Comparison of ENCODE assay signal across 20 cellular contexts in genomic region chr6:83403191-83403590, GRCh38. TPM values are rescaled to one million over a fixed set of nuclear protein-coding genes. Genes with fewer than 3 reads are reported as not detected.
A peak's percentile ranks its signal among the peaks of the same experiment; 100 is the strongest.
DNase-seq lines count a peak whose midpoint lies in the region; ATAC-seq and TF ChIP-seq lines count a peak whose summit lies in the region.
"Had no signal": no experiment of that assay in that cellular context is flagged by ENCODE, and none has a peak within 500 bp of the region (broad histone marks: within the 10 kb centered on the region; RNA-seq: fewer than 3 reads in every experiment).

No MANE protein-coding gene starts in this region.

- H3K9ac ChIP-seq in parathyroid adenoma (no peak overlapping the region), PC-3 (ENCODE audit: low read length) (no peak overlapping the region)
- H3K9ac ChIP-seq: BLaER1 treated with 17β-estradiol and CSF1 and Interleukin-3, amounts not matched to agents 10 nM and 100 nM had no signal

- H2AFZ ChIP-seq in parathyroid adenoma (peak overlapping the region; percentile 0), PC-3 (ENCODE audit: low read length) (no peak overlapping the region)

- no peaks in the 10 kb centered on the region for H3K9me3 ChIP-seq in parathyroid adenoma (ENCODE audit: control insufficient read depth, low read length)
- H3K9me3 ChIP-seq in PC-3 (ENCODE audit: low read length): no peaks in the 10 kb centered on the region
- H3K9me3 ChIP-seq: BLaER1 treated with 17β-estradiol and CSF1 and Interleukin-3, amounts not matched to agents 10 nM and 100 nM had no signal

- H3K4me1 Mint-ChIP-seq in Calu3 (ENCODE audit: low read depth, unreplicated experiment): peaks cover 18% of the 10 kb centered on the region
- H3K4me1 Mint-ChIP-seq: B cell had no signal

- POLR2A ChIA-PET in PC-3 (lab: Charles Lee; ENCODE audit: unreplicated experiment): no interaction called here

- H3K79me2 ChIP-seq in parathyroid adenoma (peaks cover 15% of the 10 kb centered on the region), PC-3 (ENCODE audit: low read length) (no peaks in the 10 kb centered on the region)

- H3K36me3 ChIP-seq in parathyroid adenoma (ENCODE audit: control insufficient read depth, insufficient read depth, low read length) (no peaks in the 10 kb centered on the region), PC-3 (ENCODE audit: low read depth, low read length) (peaks cover 26% of the 10 kb centered on the region; the same call in 1 of the 2 replicates)
- H3K36me3 ChIP-seq: BLaER1 treated with 17β-estradiol and CSF1 and Interleukin-3, amounts not matched to agents 10 nM and 100 nM had no signal

- H3K4me3 ChIP-seq in choroid plexus epithelial cell (ENCODE audit: low read depth, low read length) (no peak overlapping the region), parathyroid adenoma (ENCODE audit: low read depth, low read length) (no peak overlapping the region), PC-3 (ENCODE audit: low read length) (no peak overlapping the region)
- H3K4me3 ChIP-seq: BLaER1 treated with 17β-estradiol and CSF1 and Interleukin-3, amounts not matched to agents 10 nM and 100 nM had no signal

- no peaks in the 10 kb centered on the region for H3K27me3 Mint-ChIP-seq in Calu3 (ENCODE audit: unreplicated experiment)
- H3K27me3 Mint-ChIP-seq: B cell had no signal

- H3K4me2 ChIP-seq in parathyroid adenoma (ENCODE audit: low read length): no peak overlapping the region
- no peak overlapping the region for H3K4me2 ChIP-seq in PC-3 (ENCODE audit: low read length)
- H3K4me2 ChIP-seq: BLaER1 treated with 17β-estradiol and CSF1 and Interleukin-3, amounts not matched to agents 10 nM and 100 nM had no signal

- H4K20me1 ChIP-seq in PC-3 (ENCODE audit: low read length): no peaks in the 10 kb centered on the region
- H4K20me1 ChIP-seq: BLaER1 treated with 17β-estradiol and CSF1 and Interleukin-3, amounts not matched to agents 10 nM and 100 nM had no signal

- no peaks in the 10 kb centered on the region for H3F3A ChIP-seq in PC-3 (ENCODE audit: low read length, unreplicated experiment)

- H3K27ac ChIP-seq in parathyroid adenoma (peak overlapping the region; percentile 71), PC-3 (ENCODE audit: low read length) (no peak overlapping the region)
- H3K27ac ChIP-seq: BLaER1 treated with 17β-estradiol and CSF1 and Interleukin-3, amounts not matched to agents 10 nM and 100 nM had no signal

- no peaks in the 10 kb centered on the region for H3K9me2 ChIP-seq in PC-3 (replicated peaks; ENCODE audit: low read length)

- no peaks in the 10 kb centered on the region for H3K36me3 Mint-ChIP-seq in Calu3 (ENCODE audit: insufficient read depth, unreplicated experiment)
- H3K36me3 Mint-ChIP-seq: CD8-positive, alpha-beta T cell had no signal

- H3K27me3 ChIP-seq in parathyroid adenoma (ENCODE audit: control insufficient read depth, insufficient read depth, low read length) (no peaks in the 10 kb centered on the region), PC-3 (ENCODE audit: low read length) (no peaks in the 10 kb centered on the region)
- H3K27me3 ChIP-seq: BLaER1 treated with 17β-estradiol and CSF1 and Interleukin-3, amounts not matched to agents 10 nM and 100 nM had no signal

- no peak overlapping the region for H3K4me3 Mint-ChIP-seq in Calu3 (ENCODE audit: low read depth, unreplicated experiment)
- H3K4me3 Mint-ChIP-seq: B cell; CD8-positive, alpha-beta T cell; HFFc6 had no signal

- intact Hi-C loops in Calu3 (cut with micrococcal nuclease; ENCODE audit: unreplicated experiment) (no loop called here), posterior cingulate gyrus (cut with DNase I) (no loop called here), PC-3 (cut with micrococcal nuclease) (no loop called here)

- H3K27ac Mint-ChIP-seq in Calu3 (ENCODE audit: unreplicated experiment): peak overlapping the region; percentile 41
- H3K27ac Mint-ChIP-seq: B cell; CD8-positive, alpha-beta T cell had no signal

- CTCF ChIA-PET in Calu3 (lab: Charles Lee) (no interaction called here), PC-3 (lab: Charles Lee) (no interaction called here)

- ATAC-seq in PC-3: no peak
- ATAC-seq: CD8-positive, alpha-beta T cell; HCT116 had no signal

- H3K4me1 ChIP-seq in parathyroid adenoma (peaks cover 23% of the 10 kb centered on the region), PC-3 (ENCODE audit: insufficient read depth, low read length) (no peaks in the 10 kb centered on the region)
- H3K4me1 ChIP-seq: BLaER1 treated with 17β-estradiol and CSF1 and Interleukin-3, amounts not matched to agents 10 nM and 100 nM had no signal

- BruUV-seq in Calu3 (replicated peaks; lab: Mats Ljungman, UMichigan): no TSS peak
- BruUV-seq in PC-3 (replicated peaks; lab: Mats Ljungman, UMichigan): no TSS peak

- H3K9me3 Mint-ChIP-seq in Calu3 (ENCODE audit: low read depth, unreplicated experiment): peaks cover 7% of the 10 kb centered on the region
- H3K9me3 Mint-ChIP-seq: HFFc6 had no signal

- DNase-seq in Calu3 (peak; percentile 15), ELR (ENCODE audit: low read depth) (peak; percentile 25), choroid plexus epithelial cell (ENCODE audit: low read depth) (peak; percentile 23), NCI-H510A (lab: John Stamatoyannopoulos, UW) (no peak), posterior cingulate gyrus (no peak), PC-3 (no peak)
- DNase-seq: 8988T; CD8-positive, alpha-beta T cell; DMS 273 treated with DMSO at 0.1 percent for 48 hours; DMS53; DND-41; GF-D8; GOT3; H7; HFFc6; IMR-90 had no signal

- TF ChIP-seq CTCF in Calu3 (IDR thresholded peaks at IDR 0.05; ENCODE audit: unreplicated experiment) (no peak), choroid plexus epithelial cell (conservative IDR thresholded peaks at IDR 0.05; ENCODE audit: low read depth, low read length) (no peak), parathyroid adenoma (IDR thresholded peaks at IDR 0.05) (no peak), PC-3 (conservative IDR thresholded peaks at IDR 0.05; ENCODE audit: low read depth, low read length) (no peak)

RNA-seq across cellular contexts. Expression of gene ME1, which starts 27.7 kb away (rescaled TPM):
- total RNA-seq in Calu3 (2022) (11.4 and 14.5 TPM in 2 replicates), PC-3 (2014; rRNA removed) (22.3 and 28.0 TPM in 2 replicates)
- total RNA-seq: B cell had no signal

Comparison
In these comparisons a context has a peak if more than half of its experiments do, and no peak if none do; other contexts are left out.
1. DNase-seq: peak in Calu3 (single experiment), ELR (single experiment) and choroid plexus epithelial cell (single experiment); none in NCI-H510A (single experiment), posterior cingulate gyrus (0 of 10) and PC-3 (single experiment).